ENCODE assay signal across 30 cellular contexts in genomic region chr16:84530590-84530989, GRCh38.
"Had no signal": no experiment of that assay in that cellular context is flagged by ENCODE, and none has a peak within 500 bp of the region (broad histone marks: within the 10 kb centered on the region; RNA-seq: fewer than 3 reads in every experiment).

No MANE protein-coding gene starts in this region.

- FAIRE-seq: bronchial epithelial cell, TTC549 had no signal

- H3K4me1 Mint-ChIP-seq: activated naive CD8-positive, alpha-beta T cell treated with anti-CD3 and anti-CD28 coated beads, Interleukin-2, amount 50 U/mL, for 24 hours had no signal

- H3K9me3 Mint-ChIP-seq: activated T-cell treated with anti-CD3 and anti-CD28 coated beads, Interleukin-2, amount 50 U/mL, for 4 hours had no signal

- H3K9me3 ChIP-seq: Peyer's patch had no signal

- H3K4me3 ChIP-seq: Peyer's patch had no signal

- H3K4me3 Mint-ChIP-seq: activated CD4-positive, alpha-beta memory T cell treated with anti-CD3 and anti-CD28 coated beads for 36 hours; activated CD4-positive, alpha-beta T cell treated with anti-CD3 and anti-CD28 coated beads for 36 hours; activated naive CD4-positive, alpha-beta T cell treated with anti-CD3 and anti-CD28 coated beads for 36 hours; activated naive CD8-positive, alpha-beta T cell; activated naive CD8-positive, alpha-beta T cell treated with anti-CD3 and anti-CD28 coated beads, Interleukin-2, amount 50 U/mL, for 24 hours; activated T-cell treated with anti-CD3 and anti-CD28 coated beads, Interleukin-2, amount 50 U/mL, for 4 hours; activated T-helper 1 cell treated with anti-CD3 and anti-CD28 coated beads, Interleukin-12 subunit alpha, Interleukin-12 subunit beta, Interleukin-2, Interleukin-4 antibody, amounts not matched to agents 30 ng/mL and 10 ng/mL and 1 ng/mL, durations not matched to agents 14 hours and 24 hours and 36 hours; brain; T-helper 2 cell treated with Interferon-gamma antibody and Interleukin-4, amounts not matched to agents 5 μg/mL and 100 μg/mL, for 36 hours had no signal

- H3K4me1 ChIP-seq: Peyer's patch had no signal

- H3K27ac Mint-ChIP-seq: activated CD4-positive, alpha-beta memory T cell treated with anti-CD3 and anti-CD28 coated beads for 36 hours; activated CD4-positive, alpha-beta T cell treated with anti-CD3 and anti-CD28 coated beads for 36 hours; activated naive CD4-positive, alpha-beta T cell treated with anti-CD3 and anti-CD28 coated beads for 36 hours; activated naive CD8-positive, alpha-beta T cell; activated naive CD8-positive, alpha-beta T cell treated with anti-CD3 and anti-CD28 coated beads, Interleukin-2, amount 50 U/mL, for 24 hours; activated T-helper 1 cell treated with anti-CD3 and anti-CD28 coated beads, Interleukin-12 subunit alpha, Interleukin-12 subunit beta, Interleukin-2, Interleukin-4 antibody, amounts not matched to agents 30 ng/mL and 10 ng/mL and 1 ng/mL, durations not matched to agents 14 hours and 24 hours and 36 hours; T-helper 2 cell treated with Interferon-gamma antibody and Interleukin-4, amounts not matched to agents 5 μg/mL and 100 μg/mL, for 36 hours had no signal

- ATAC-seq: activated CD4-positive, alpha-beta T cell treated with anti-CD3 and anti-CD28 coated beads for 36 hours; activated naive CD8-positive, alpha-beta T cell treated with anti-CD3 and anti-CD28 coated beads, Interleukin-2, amount 50 U/mL, for 24 hours; activated T-cell treated with anti-CD3 and anti-CD28 coated beads, Interleukin-2, amount 50 U/mL, for 4 hours had no signal

- DNase-seq: activated CD4-positive, alpha-beta memory T cell treated with anti-CD3 and anti-CD28 coated beads for 36 hours; activated CD4-positive, alpha-beta T cell treated with anti-CD3 and anti-CD28 coated beads for 36 hours; activated CD4-positive, alpha-beta T cell treated with anti-CD3 and anti-CD28 coated beads, Interleukin-2, amount 50 U/mL, for 1 hour; activated CD8-positive, alpha-beta memory T cell treated with anti-CD3 and anti-CD28 coated beads, Interleukin-2, amount 50 U/mL, for 4 hours; activated gamma-delta T cell treated with Interleukin-2 at 50 U/mL for 16 hours; activated naive CD4-positive, alpha-beta T cell treated with anti-CD3 and anti-CD28 coated beads for 36 hours; activated naive CD8-positive, alpha-beta T cell treated with anti-CD3 and anti-CD28 coated beads, Interleukin-2, amount 50 U/mL, for 24 hours; activated T-cell treated with anti-CD3 and anti-CD28 coated beads for 4 hours; activated T-cell treated with anti-CD3 and anti-CD28 coated beads, Interleukin-2, amount 50 U/mL, for 4 hours; anterior cingulate cortex; caudate nucleus; cerebellar nuclear complex; NCI-H1092 treated with DMSO at 0.1 percent for 48 hours; NCI-H1417; NCI-H146; NCI-H187 treated with DMSO at 0.1 percent for 48 hours; NCI-H2081; NCI-H226; NCI-H446 treated with DMSO at 0.1 percent for 48 hours; NCI-H524; Peyer's patch; RPMI8226; SHP77 treated with DMSO at 0.1 percent for 48 hours; SW 1271 had no signal

- H3K27me3 ChIP-seq: Peyer's patch had no signal

- H3K36me3 ChIP-seq: Peyer's patch had no signal

- H3K27me3 Mint-ChIP-seq: activated CD4-positive, alpha-beta memory T cell treated with anti-CD3 and anti-CD28 coated beads for 36 hours; activated CD4-positive, alpha-beta T cell treated with anti-CD3 and anti-CD28 coated beads for 36 hours; activated naive CD8-positive, alpha-beta T cell; activated naive CD8-positive, alpha-beta T cell treated with anti-CD3 and anti-CD28 coated beads, Interleukin-2, amount 50 U/mL, for 24 hours had no signal
